8 cellular contexts compared by ENCODE assay signal in genomic region chrX:46758956-46759644, GRCh38. TPM values are rescaled to one million over a fixed set of nuclear protein-coding genes. Genes with fewer than 3 reads are reported as not detected.
DNase-seq lines count a peak whose midpoint lies in the region; ATAC-seq and TF ChIP-seq lines count a peak whose summit lies in the region.

SLC9A7 (minus strand) TSS chrX:46759118; CDS start chrX:46759029, 89 bp downstream.

- CTCF ChIA-PET in activated naive CD4-positive, alpha-beta T cell treated with anti-CD3 and anti-CD28 coated beads, Interleukin-2, amount 10 ng/mL, durations not matched to agents 7 days and 5 days (lab: Charles Lee): interaction anchor here (0.9 to 2.6 kb wide), 5 partner anchors 33 to 73 kb away, joined by 3 to 31 read pairs (median 7); no protein-coding TSS in a partner anchor

- H2AFZ ChIP-seq in MM.1S (ENCODE audit: low read length) (peak within 1 kb of the TSS; percentile 87; the same call in 1 of the 2 replicates), parathyroid adenoma (peak within 1 kb of the TSS; percentile 81)

- H4K20me1 ChIP-seq in MM.1S (ENCODE audit: insufficient read depth, low read length): no peaks in the 10 kb centered on the region

- in situ Hi-C loops in HAP-1 (cut with MboI; ENCODE audit: low sequenced_read_pairs) (no loop called here), transverse colon (cut with MboI; ENCODE audit: low pct_ligation_motif_present in 1 of 4, low pct_unique_long_range_greater_than_20kb in 1 of 4, low sequenced_read_pairs in 3 of 4) (no loop called here)

- TF ChIP-seq CTCF in MM.1S (IDR thresholded peaks at IDR 0.05; ENCODE audit: low read length) (peak; percentile 63), parathyroid adenoma (IDR thresholded peaks at IDR 0.05) (peak; percentile 77), transverse colon (IDR thresholded peaks at IDR 0.05) (peak; percentile 64 to 75 (median 71))

- H3K27ac ChIP-seq in MM.1S (ENCODE audit: low read length) (no peak within 1 kb of the TSS), parathyroid adenoma (peak within 1 kb of the TSS; percentile 73), transverse colon (peak within 1 kb of the TSS in 1 of 4 donors; percentile 17)

- H3K4me3 Mint-ChIP-seq in activated naive CD4-positive, alpha-beta T cell treated with anti-CD3 and anti-CD28 coated beads, Interleukin-2, amount 10 ng/mL, durations not matched to agents 7 days and 5 days: peak within 1 kb of the TSS; percentile 90

- H3K9ac ChIP-seq in MM.1S (ENCODE audit: low read length): peak within 1 kb of the TSS; percentile 29; the same call in 1 of the 2 replicates
- H3K9ac ChIP-seq in parathyroid adenoma: peak within 1 kb of the TSS; percentile 11

- peaks cover 25% of the 10 kb centered on the region for H3K4me1 Mint-ChIP-seq in activated naive CD4-positive, alpha-beta T cell treated with anti-CD3 and anti-CD28 coated beads, Interleukin-2, amount 10 ng/mL, durations not matched to agents 7 days and 5 days

- no peaks in the 10 kb centered on the region for H3K9me3 Mint-ChIP-seq in activated naive CD4-positive, alpha-beta T cell treated with anti-CD3 and anti-CD28 coated beads, Interleukin-2, amount 10 ng/mL, durations not matched to agents 7 days and 5 days

- H3K4me1 ChIP-seq in HAP-1: peaks cover 14% of the 10 kb centered on the region
- 0 out of 2 replicates have a peak, but pooled peaks cover 5% of the 10 kb centered on the region for H3K4me1 ChIP-seq in MM.1S (ENCODE audit: low read length)
- H3K4me1 ChIP-seq in parathyroid adenoma: no peaks in the 10 kb centered on the region
- peaks cover 0 to 6% (median 4%) of the 10 kb centered on the region in 4 donors for H3K4me1 ChIP-seq in transverse colon

- H3F3A ChIP-seq in MM.1S (ENCODE audit: insufficient read depth, low read length): peaks cover 3% of the 10 kb centered on the region; the same call in 1 of the 2 replicates

- H3K27me3 ChIP-seq in HAP-1 (ENCODE audit: low read depth) (no peaks in the 10 kb centered on the region), MM.1S (replicated peaks; ENCODE audit: insufficient read depth, low read length) (no peaks in the 10 kb centered on the region), parathyroid adenoma (ENCODE audit: control insufficient read depth, insufficient read depth, low read length) (no peaks in the 10 kb centered on the region), transverse colon (no peaks in the 10 kb centered on the region)

- peak; percentile 93 for ATAC-seq in SK-N-SH treated with all-trans-retinoic acid at 6 μM for 48 hours

- intact Hi-C loops in head of caudate nucleus (cut with DNase I) (no loop called here), transverse colon (cut with DNase I; ENCODE audit: low total_unique reads) (no loop called here)

- H3K36me3 ChIP-seq in HAP-1 (replicated peaks) (no peaks in the 10 kb centered on the region), MM.1S (replicated peaks; ENCODE audit: insufficient read depth, low read length) (no peaks in the 10 kb centered on the region), parathyroid adenoma (ENCODE audit: control insufficient read depth, insufficient read depth, low read length) (no peaks in the 10 kb centered on the region), transverse colon (no peaks in the 10 kb centered on the region)

- no peaks in the 10 kb centered on the region for H3K79me2 ChIP-seq in MM.1S (ENCODE audit: low read length)
- no peaks in the 10 kb centered on the region for H3K79me2 ChIP-seq in parathyroid adenoma

- TF ChIP-seq POLR2A in transverse colon (IDR thresholded peaks at IDR 0.05): no peak

- WGBS in transverse colon (ENCODE audit: low coverage in 1 of 2), 2 donors: 55% methylated on average over 47 of the region's 85 CpGs; no CpG with 5 or more reads in 1 of the 2 donors

- H3K36me3 Mint-ChIP-seq in activated naive CD4-positive, alpha-beta T cell treated with anti-CD3 and anti-CD28 coated beads, Interleukin-2, amount 10 ng/mL, durations not matched to agents 7 days and 5 days: no peaks in the 10 kb centered on the region

- H3K4me3 ChIP-seq in GM08714 (ENCODE audit: low read length) (peak within 1 kb of the TSS; percentile 87), HAP-1 (peak within 1 kb of the TSS; percentile 64), MM.1S (ENCODE audit: low read length) (peak within 1 kb of the TSS; percentile 60), parathyroid adenoma (ENCODE audit: low read depth, low read length) (peak within 1 kb of the TSS; percentile 61), transverse colon (peak within 1 kb of the TSS; percentile 2 to 49 (median 46))

- H3K4me2 ChIP-seq in MM.1S (ENCODE audit: low read depth, low read length) (peak within 1 kb of the TSS; percentile 90), parathyroid adenoma (ENCODE audit: low read length) (peak within 1 kb of the TSS; percentile 64)

- peak within 1 kb of the TSS; percentile 80 for H3K27ac Mint-ChIP-seq in activated naive CD4-positive, alpha-beta T cell treated with anti-CD3 and anti-CD28 coated beads, Interleukin-2, amount 10 ng/mL, durations not matched to agents 7 days and 5 days

- TF ChIP-seq EP300 in transverse colon (IDR thresholded peaks at IDR 0.05; ENCODE audit: low read depth): no peak

- H3K9me3 ChIP-seq in HAP-1 (no peaks in the 10 kb centered on the region), MM.1S (replicated peaks; ENCODE audit: insufficient read depth, low read length) (no peaks in the 10 kb centered on the region), parathyroid adenoma (ENCODE audit: control insufficient read depth, low read length) (no peaks in the 10 kb centered on the region), transverse colon (no peaks in the 10 kb centered on the region)

- DNase-seq in HAP-1 (ENCODE audit: low spot score in 2 of 2): peak; percentile 67 to 94
- peak; percentile 68 for DNase-seq in MM.1S
- DNase-seq in activated naive CD4-positive, alpha-beta T cell treated with anti-CD3 and anti-CD28 coated beads, Interleukin-2, amount 10 ng/mL, durations not matched to agents 7 days and 5 days: peak; percentile 82
- peak; percentile 38 to 83 (median 66) for DNase-seq in head of caudate nucleus
- peak; percentile 78 for DNase-seq in transverse colon

- no peaks in the 10 kb centered on the region for H3K9me2 ChIP-seq in MM.1S (replicated peaks; ENCODE audit: insufficient read depth, low read length)

- peaks cover 15% of the 10 kb centered on the region for H3K27me3 Mint-ChIP-seq in activated naive CD4-positive, alpha-beta T cell treated with anti-CD3 and anti-CD28 coated beads, Interleukin-2, amount 10 ng/mL, durations not matched to agents 7 days and 5 days

TF ChIP-seq in SK-N-SH treated with all-trans-retinoic acid at 6 μM for 48 hours, 23 proteins besides CTCF, POLR2A, EP300 and RAD21:
- TF ChIP-seq ZFP30 (CRISPR knock-in tag; IDR thresholded peaks at IDR 0.05): no peak
- TF ChIP-seq CREB5 (CRISPR knock-in tag; IDR thresholded peaks at IDR 0.05; ENCODE audit: low read depth): no peak
- peak; percentile 29; the same call in 1 of the 2 replicates for TF ChIP-seq SNAI2 (CRISPR knock-in tag; IDR thresholded peaks at IDR 0.05)
- no peak for TF ChIP-seq ZNF565 (CRISPR knock-in tag; conservative IDR thresholded peaks at IDR 0.05; ENCODE audit: low read depth)
- no peak for TF ChIP-seq RARB (CRISPR knock-in tag; IDR thresholded peaks at IDR 0.05)
- TF ChIP-seq OSR1 (CRISPR knock-in tag; IDR thresholded peaks at IDR 0.05): no peak
- no peak for TF ChIP-seq ZNF70 (CRISPR knock-in tag; IDR thresholded peaks at IDR 0.05)
- no peak for TF ChIP-seq PATZ1 (CRISPR knock-in tag; IDR thresholded peaks at IDR 0.05; ENCODE audit: borderline replicate concordance)
TF ChIP-seq in SK-N-SH treated with all-trans-retinoic acid at 6 μM for 48 hours: peak in this region for 1.

RNA-seq across cellular contexts. Expression of gene SLC9A7, which starts in this region (rescaled TPM):
- 10 to 100 TPM in 1 of 4 donors, 1 to 10 TPM in 2, under 1 TPM in 1; 0.82 to 29.2 (median 2.3) TPM for total RNA-seq in transverse colon
